Comparison of ENCODE assay signal across 26 cellular contexts in the genomic region with DNA sequence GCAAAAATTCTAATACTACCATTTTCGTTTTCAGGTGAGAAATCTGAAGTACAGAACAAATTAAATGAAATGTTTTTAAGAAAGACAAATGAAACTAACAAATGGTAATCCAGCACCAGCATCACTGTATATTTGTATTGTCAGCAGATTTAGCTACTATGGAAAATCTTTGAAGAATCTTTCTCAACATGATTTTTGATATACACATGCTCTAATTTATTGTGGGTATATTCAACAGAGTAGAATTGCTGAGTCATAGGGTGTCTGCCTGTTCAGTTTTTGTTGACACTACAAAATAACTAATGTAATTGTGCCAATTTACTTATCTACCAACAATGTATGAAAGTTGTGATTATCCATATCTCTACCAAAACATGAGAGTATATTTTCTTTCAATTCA.
DNase-seq lines count a peak whose midpoint lies in the region; ATAC-seq and TF ChIP-seq lines count a peak whose summit lies in the region.
"Had no signal": no experiment of that assay in that cellular context is flagged by ENCODE, and none has a peak within 500 bp of the region (broad histone marks: within the 10 kb centered on the region; RNA-seq: fewer than 3 reads in every experiment).

No MANE protein-coding gene starts in this region.

- H3K27ac ChIP-seq in IMR-90 (ENCODE audit: insufficient read depth, low read length) (no peak overlapping the region), PC-9 (no peak overlapping the region), psoas muscle (no peak overlapping the region)
- H3K27ac ChIP-seq: C4-2B had no signal

- no peak overlapping the region for H3K4ac ChIP-seq in IMR-90 (ENCODE audit: low read depth, low read length)

- in situ Hi-C loops in IMR-90 (cut with MboI; ENCODE audit: low sequenced_read_pairs), result no loop called here

- no peak overlapping the region for H3K4me3 ChIP-seq in IMR-90 (ENCODE audit: insufficient read depth, low read depth, low read length)
- no peak overlapping the region for H3K4me3 ChIP-seq in PC-9
- no peak overlapping the region for H3K4me3 ChIP-seq in psoas muscle
- H3K4me3 ChIP-seq: MG63 had no signal

- H3K18ac ChIP-seq in IMR-90 (ENCODE audit: low read depth, low read length), result no peak overlapping the region

- H3K4me2 ChIP-seq in IMR-90 (ENCODE audit: low read depth, low read length), result no peak overlapping the region
- peak overlapping the region; percentile 25; the same call in 1 of the 2 replicates for H3K4me2 ChIP-seq in PC-9

- no peaks in the 10 kb centered on the region for H3K79me1 ChIP-seq in IMR-90 (ENCODE audit: low read depth in 1 of 2, low read length in 2 of 2)

- no peak overlapping the region for H2BK5ac ChIP-seq in IMR-90 (ENCODE audit: low read depth, low read length, poor library complexity, severe bottlenecking)

- no peaks in the 10 kb centered on the region for H3K36me3 ChIP-seq in IMR-90 (ENCODE audit: control insufficient read depth, insufficient read depth, low read length)
- H3K36me3 ChIP-seq in PC-9 (ENCODE audit: low read depth), result no peaks in the 10 kb centered on the region
- no peaks in the 10 kb centered on the region for H3K36me3 ChIP-seq in psoas muscle (ENCODE audit: insufficient read depth in 1 of 2, low read depth in 1 of 2)
- H3K36me3 ChIP-seq: MG63 had no signal

- no peak for TF ChIP-seq CTCF in IMR-90 (conservative IDR thresholded peaks at IDR 0.05; ENCODE audit: low read depth, low read length)
- TF ChIP-seq CTCF in PC-9 (conservative IDR thresholded peaks at IDR 0.05), result no peak
- TF ChIP-seq CTCF in HFFc6 (IDR thresholded peaks at IDR 0.05), result no peak
- no peak for TF ChIP-seq CTCF in psoas muscle (IDR thresholded peaks at IDR 0.05)

- H2BK20ac ChIP-seq in IMR-90 (ENCODE audit: low read depth, low read length), result no peak overlapping the region

- H2AK9ac ChIP-seq in IMR-90 (replicated peaks; ENCODE audit: low read depth, low read length, poor library complexity), result no peak overlapping the region

- WGBS in IMR-90 (ENCODE audit: extremely low coverage in 2 of 2, insufficient read length in 1 of 2), 2 experiments, result no CpG with 5 or more reads among the region's 1 CpG
- 54 to 63% (median 58%) methylated on average over 1 of the region's 1 CpG for WGBS in psoas muscle, 3 donors

- H3K27me3 Mint-ChIP-seq in HFFc6 (ENCODE audit: insufficient read depth), result no peaks in the 10 kb centered on the region
- H3K27me3 Mint-ChIP-seq: B cell had no signal

- H4K20me1 ChIP-seq in IMR-90 (ENCODE audit: insufficient read depth, low read length) (no peaks in the 10 kb centered on the region), PC-9 (ENCODE audit: insufficient read depth) (no peaks in the 10 kb centered on the region)

- no peak for TF ChIP-seq RAD21 in IMR-90 (IDR thresholded peaks at IDR 0.05; ENCODE audit: low read length)

- dilution Hi-C loops in IMR-90 (cut with HindIII; ENCODE audit: low sequenced_read_pairs, unreplicated experiment), result no loop called here

- H3K4me1 ChIP-seq in IMR-90 (ENCODE audit: control insufficient read depth, insufficient read depth, low read length), result no peaks in the 10 kb centered on the region
- 0 out of 2 replicates have a peak, but pooled peaks cover 3% of the 10 kb centered on the region for H3K4me1 ChIP-seq in PC-9 (replicated peaks; ENCODE audit: insufficient read depth)
- H3K4me1 ChIP-seq in psoas muscle, result no peaks in the 10 kb centered on the region
- H3K4me1 ChIP-seq: Caco-2 had no signal

- no TSS peak for BruUV-seq in IMR-90 (replicated peaks; lab: Mats Ljungman, UMichigan)
- no TSS peak for BruUV-seq in PC-9 (replicated peaks; lab: Mats Ljungman, UMichigan)

- H3K23ac ChIP-seq in IMR-90 (ENCODE audit: low read depth, low read length), result no peak overlapping the region

- CTCF ChIA-PET in IMR-90 (lab: Yijun Ruan, JAX) (no interaction called here), PC-9 (lab: Charles Lee) (no interaction called here)

- no peak for ATAC-seq in IMR-90 (ENCODE audit: low read depth)
- no peak for ATAC-seq in psoas muscle
- ATAC-seq: CD8-positive, alpha-beta T cell; Panc1 had no signal

- no peak overlapping the region for H3K14ac ChIP-seq in IMR-90 (replicated peaks; ENCODE audit: low read depth, low read length)

- H3K9ac ChIP-seq in IMR-90 (ENCODE audit: low read depth, low read length), result no peak overlapping the region

- H3K9me3 ChIP-seq in IMR-90 (ENCODE audit: control insufficient read depth, insufficient read depth, low read length), result no peaks in the 10 kb centered on the region
- H3K9me3 ChIP-seq in PC-9 (ENCODE audit: insufficient read depth, low read depth), result no peaks in the 10 kb centered on the region
- H3K9me3 ChIP-seq in psoas muscle, result peaks cover 5% of the 10 kb centered on the region
- H3K9me3 ChIP-seq: Caco-2, MG63 had no signal

- no peaks in the 10 kb centered on the region for H3K9me1 ChIP-seq in IMR-90 (ENCODE audit: insufficient read depth, low read length)

- no peak overlapping the region for H4K91ac ChIP-seq in IMR-90 (ENCODE audit: insufficient read depth, low read depth, low read length)

- H3K27me3 ChIP-seq in IMR-90 (ENCODE audit: control insufficient read depth, insufficient read depth, low read length) (no peaks in the 10 kb centered on the region), PC-9 (ENCODE audit: insufficient read depth, low read depth) (no peaks in the 10 kb centered on the region), psoas muscle (ENCODE audit: insufficient read depth in 3 of 3, low read length in 2 of 3) (no peaks in the 10 kb centered on the region)
- H3K27me3 ChIP-seq: MG63 had no signal

- H2AFZ ChIP-seq in IMR-90 (replicated peaks; ENCODE audit: low read length, poor library complexity), result no peak overlapping the region
- peak overlapping the region; percentile 61; the same call in 1 of the 2 replicates for H2AFZ ChIP-seq in PC-9

- no peak overlapping the region for H4K5ac ChIP-seq in IMR-90 (ENCODE audit: low read depth, low read length)

- no peak overlapping the region for H2BK120ac ChIP-seq in IMR-90 (ENCODE audit: low read depth, low read length)

- H2AK5ac ChIP-seq in IMR-90 (ENCODE audit: low read depth, low read length), result no peak overlapping the region

- H3K36me3 Mint-ChIP-seq in HFFc6 (ENCODE audit: low read depth), result no peaks in the 10 kb centered on the region
- H3K36me3 Mint-ChIP-seq: CD8-positive, alpha-beta T cell had no signal

- H3K9me2 ChIP-seq in PC-9 (ENCODE audit: insufficient read depth), result no peaks in the 10 kb centered on the region

- intact Hi-C loops in IMR-90 (cut with micrococcal nuclease) (no loop called here), PC-9 (cut with micrococcal nuclease; ENCODE audit: unreplicated experiment) (no loop called here), psoas muscle (cut with DNase I) (no loop called here)

- H2BK15ac ChIP-seq in IMR-90 (ENCODE audit: low read depth, low read length), result no peak overlapping the region

- no peaks in the 10 kb centered on the region for H3K4me1 Mint-ChIP-seq in HFFc6 (ENCODE audit: low read depth)
- H3K4me1 Mint-ChIP-seq: B cell had no signal

- POLR2A ChIA-PET in IMR-90 (lab: Charles Lee; ENCODE audit: unreplicated experiment) (no interaction called here), PC-9 (lab: Charles Lee; ENCODE audit: unreplicated experiment) (no interaction called here)

- H4K8ac ChIP-seq in IMR-90 (ENCODE audit: low read depth in 2 of 2, low read length in 2 of 2), result no peak overlapping the region

- no peak overlapping the region for H3K56ac ChIP-seq in IMR-90 (ENCODE audit: extremely low read depth, insufficient read depth, low read length)

- no peak overlapping the region for H3K27ac Mint-ChIP-seq in HFFc6
- H3K27ac Mint-ChIP-seq: B cell; CD8-positive, alpha-beta T cell; T-helper 1 cell treated with Interleukin-12 subunit alpha and Interleukin-12 subunit beta and Interleukin-4 antibody, amounts not matched to agents 30 μg/mL and 1 μg/mL, for 36 hours had no signal

- no peak for TF ChIP-seq POLR2A in IMR-90 (IDR thresholded peaks at IDR 0.05; ENCODE audit: low read depth, low read length)
- TF ChIP-seq POLR2A in erythroblast (IDR thresholded peaks at IDR 0.05; ENCODE audit: low read length), result no peak

- no peaks in the 10 kb centered on the region for H3F3A ChIP-seq in PC-9 (ENCODE audit: insufficient read depth, low read depth)

- H3K4me3 Mint-ChIP-seq in HFFc6, result no peak overlapping the region
- H3K4me3 Mint-ChIP-seq: B cell; CD8-positive, alpha-beta T cell; T-helper 1 cell treated with Interleukin-12 subunit alpha and Interleukin-12 subunit beta and Interleukin-4 antibody, amounts not matched to agents 30 μg/mL and 1 μg/mL, for 36 hours had no signal

- no peaks in the 10 kb centered on the region for H3K79me2 ChIP-seq in PC-9 (ENCODE audit: low read depth)

- peaks cover 22% of the 10 kb centered on the region for H3K9me3 Mint-ChIP-seq in HFFc6

- peak; percentile 45 for DNase-seq in DMS53 (lab: John Stamatoyannopoulos, UW)
- DNase-seq in IMR-90, result no peak
- DNase-seq in PC-9, result no peak
- DNase-seq in erythroblast (lab: John Stamatoyannopoulos, UW), result peak; percentile 1 to 6
- DNase-seq in HFFc6, result no peak
- no peak for DNase-seq in activated CD8-positive, alpha-beta memory T cell treated with anti-CD3 and anti-CD28 coated beads for 24 hours
- no peak for DNase-seq in psoas muscle
- DNase-seq: Caco-2; CD8-positive, alpha-beta T cell; DMS79 treated with DMSO at 0.1 percent for 48 hours; GF-D8; KBM-7; MG63; NCI-H1048; NCI-H1417; NCI-H1694; NCI-H2029 treated with DMSO at 0.1 percent for 48 hours; NCI-H226; NCI-H524; NCI-H774; SHP77 treated with DMSO at 0.1 percent for 48 hours; SW 1271 had no signal

TF ChIP-seq in IMR-90, 13 proteins besides CTCF, POLR2A, EP300 and RAD21 (continues in another document):
- TF ChIP-seq NFE2L2 (IDR thresholded peaks at IDR 0.05; ENCODE audit: low read depth, low read length) (peak; percentile 88), RFX5 (IDR thresholded peaks at IDR 0.05; ENCODE audit: low read depth, low read length) (no peak), CHD1 (IDR thresholded peaks at IDR 0.05; ENCODE audit: low read depth, low read length) (no peak), MAFK (IDR thresholded peaks at IDR 0.05; ENCODE audit: low read depth, low read length) (peak; percentile 91)
- TF ChIP-seq, protein P1, sequence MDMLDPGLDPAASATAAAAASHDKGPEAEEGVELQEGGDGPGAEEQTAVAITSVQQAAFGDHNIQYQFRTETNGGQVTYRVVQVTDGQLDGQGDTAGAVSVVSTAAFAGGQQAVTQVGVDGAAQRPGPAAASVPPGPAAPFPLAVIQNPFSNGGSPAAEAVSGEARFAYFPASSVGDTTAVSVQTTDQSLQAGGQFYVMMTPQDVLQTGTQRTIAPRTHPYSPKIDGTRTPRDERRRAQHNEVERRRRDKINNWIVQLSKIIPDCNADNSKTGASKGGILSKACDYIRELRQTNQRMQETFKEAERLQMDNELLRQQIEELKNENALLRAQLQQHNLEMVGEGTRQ (IDR thresholded peaks at IDR 0.05; ENCODE audit: low read depth, low read length), result no peak

Comparison
In these comparisons a context has a peak if more than half of its experiments do, and no peak if none do; other contexts are left out.
1. DNase-seq: peak in DMS53 (single experiment) and erythroblast (2 of 2); none in IMR-90 (single experiment), PC-9 (0 of 2), HFFc6 (single experiment), activated CD8-positive, alpha-beta memory T cell treated with anti-CD3 and anti-CD28 coated beads for 24 hours (single experiment) and psoas muscle (0 of 2).